2 cellular contexts compared by ENCODE assay signal in the genomic region with DNA sequence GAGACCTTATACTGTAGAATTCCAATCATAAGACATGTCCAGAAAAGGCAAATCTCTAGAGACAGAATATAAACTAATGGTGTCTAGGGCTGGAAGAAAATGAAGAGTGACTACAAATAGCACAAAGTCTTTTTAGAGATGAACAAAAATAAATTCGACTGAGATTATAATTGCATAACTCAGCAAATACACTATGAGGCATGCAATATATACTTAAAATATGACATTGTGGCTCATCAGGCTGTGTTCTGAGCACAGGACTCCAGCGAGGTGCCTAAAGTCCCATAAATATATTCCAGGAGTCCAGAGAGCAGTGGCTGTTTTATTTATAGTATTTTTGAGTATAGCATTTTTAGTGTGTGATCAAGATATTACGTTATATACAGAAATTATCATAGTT.
TF ChIP-seq lines count a peak whose summit lies in the region.

No MANE protein-coding gene starts in this region.

TF ChIP-seq in HepG2, 621 proteins besides CTCF, POLR2A, EP300 and RAD21:
- TF ChIP-seq, protein P1, sequence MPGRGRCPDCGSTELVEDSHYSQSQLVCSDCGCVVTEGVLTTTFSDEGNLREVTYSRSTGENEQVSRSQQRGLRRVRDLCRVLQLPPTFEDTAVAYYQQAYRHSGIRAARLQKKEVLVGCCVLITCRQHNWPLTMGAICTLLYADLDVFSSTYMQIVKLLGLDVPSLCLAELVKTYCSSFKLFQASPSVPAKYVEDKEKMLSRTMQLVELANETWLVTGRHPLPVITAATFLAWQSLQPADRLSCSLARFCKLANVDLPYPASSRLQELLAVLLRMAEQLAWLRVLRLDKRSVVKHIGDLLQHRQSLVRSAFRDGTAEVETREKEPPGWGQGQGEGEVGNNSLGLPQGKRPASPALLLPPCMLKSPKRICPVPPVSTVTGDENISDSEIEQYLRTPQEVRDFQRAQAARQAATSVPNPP (CRISPR knock-in tag; IDR thresholded peaks at IDR 0.05), result no peak
- TF ChIP-seq MAFF (IDR thresholded peaks at IDR 0.05; ENCODE audit: low read depth, low read length), result peak; percentile 35; the same call in 1 of the 2 replicates
- no peak for TF ChIP-seq NCOA2 (CRISPR knock-in tag; IDR thresholded peaks at IDR 0.05)
- peak; percentile 27 to 58; a peak in 2 of 4 replicates for TF ChIP-seq MAFK (conservative IDR thresholded peaks at IDR 0.05 in 1 of 2, IDR thresholded peaks at IDR 0.05 in 1 of 2; ENCODE audit: low read length in 2 of 2)
- TF ChIP-seq, protein P2, sequence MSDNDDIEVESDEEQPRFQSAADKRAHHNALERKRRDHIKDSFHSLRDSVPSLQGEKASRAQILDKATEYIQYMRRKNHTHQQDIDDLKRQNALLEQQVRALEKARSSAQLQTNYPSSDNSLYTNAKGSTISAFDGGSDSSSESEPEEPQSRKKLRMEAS (IDR thresholded peaks at IDR 0.05), result no peak
- TF ChIP-seq KAT7 (CRISPR knock-in tag; IDR thresholded peaks at IDR 0.05; ENCODE audit: borderline replicate concordance), result no peak
- TF ChIP-seq, protein P3, sequence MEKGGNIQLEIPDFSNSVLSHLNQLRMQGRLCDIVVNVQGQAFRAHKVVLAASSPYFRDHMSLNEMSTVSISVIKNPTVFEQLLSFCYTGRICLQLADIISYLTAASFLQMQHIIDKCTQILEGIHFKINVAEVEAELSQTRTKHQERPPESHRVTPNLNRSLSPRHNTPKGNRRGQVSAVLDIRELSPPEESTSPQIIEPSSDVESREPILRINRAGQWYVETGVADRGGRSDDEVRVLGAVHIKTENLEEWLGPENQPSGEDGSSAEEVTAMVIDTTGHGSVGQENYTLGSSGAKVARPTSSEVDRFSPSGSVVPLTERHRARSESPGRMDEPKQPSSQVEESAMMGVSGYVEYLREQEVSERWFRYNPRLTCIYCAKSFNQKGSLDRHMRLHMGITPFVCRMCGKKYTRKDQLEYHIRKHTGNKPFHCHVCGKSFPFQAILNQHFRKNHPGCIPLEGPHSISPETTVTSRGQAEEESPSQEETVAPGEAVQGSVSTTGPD (CRISPR knock-in tag; IDR thresholded peaks at IDR 0.05), result no peak
- no peak for TF ChIP-seq RXRA (CRISPR knock-in tag; IDR thresholded peaks at IDR 0.05)
- no peak for TF ChIP-seq ZNF354B (CRISPR knock-in tag; IDR thresholded peaks at IDR 0.05)
- no peak for TF ChIP-seq EZH2 (conservative IDR thresholded peaks at IDR 0.05; ENCODE audit: low read depth, low read length)
- no peak for TF ChIP-seq TEAD3 (CRISPR knock-in tag; optimal IDR thresholded peaks at IDR 0.05; ENCODE audit: borderline replicate concordance)
- no peak for TF ChIP-seq HNRNPUL1 (IDR thresholded peaks at IDR 0.05; ENCODE audit: low read depth, low read length)
- no peak for TF ChIP-seq ZNF564 (CRISPR knock-in tag; IDR thresholded peaks at IDR 0.05)
TF ChIP-seq in HepG2: peak in this region for 2.

TF ChIP-seq in K562, 482 proteins besides CTCF, POLR2A, EP300 and RAD21:
- TF ChIP-seq, protein P4, sequence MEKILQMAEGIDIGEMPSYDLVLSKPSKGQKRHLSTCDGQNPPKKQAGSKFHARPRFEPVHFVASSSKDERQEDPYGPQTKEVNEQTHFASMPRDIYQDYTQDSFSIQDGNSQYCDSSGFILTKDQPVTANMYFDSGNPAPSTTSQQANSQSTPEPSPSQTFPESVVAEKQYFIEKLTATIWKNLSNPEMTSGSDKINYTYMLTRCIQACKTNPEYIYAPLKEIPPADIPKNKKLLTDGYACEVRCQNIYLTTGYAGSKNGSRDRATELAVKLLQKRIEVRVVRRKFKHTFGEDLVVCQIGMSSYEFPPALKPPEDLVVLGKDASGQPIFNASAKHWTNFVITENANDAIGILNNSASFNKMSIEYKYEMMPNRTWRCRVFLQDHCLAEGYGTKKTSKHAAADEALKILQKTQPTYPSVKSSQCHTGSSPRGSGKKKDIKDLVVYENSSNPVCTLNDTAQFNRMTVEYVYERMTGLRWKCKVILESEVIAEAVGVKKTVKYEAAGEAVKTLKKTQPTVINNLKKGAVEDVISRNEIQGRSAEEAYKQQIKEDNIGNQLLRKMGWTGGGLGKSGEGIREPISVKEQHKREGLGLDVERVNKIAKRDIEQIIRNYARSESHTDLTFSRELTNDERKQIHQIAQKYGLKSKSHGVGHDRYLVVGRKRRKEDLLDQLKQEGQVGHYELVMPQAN (IDR thresholded peaks at IDR 0.05; ENCODE audit: borderline replicate concordance), result no peak
- TF ChIP-seq ZNF316 (IDR thresholded peaks at IDR 0.05), result 0 out of 2 replicates have a peak, but pooled peaks have one; percentile 2
